ENCODE assay signal across 13 cellular contexts in the genomic region with DNA sequence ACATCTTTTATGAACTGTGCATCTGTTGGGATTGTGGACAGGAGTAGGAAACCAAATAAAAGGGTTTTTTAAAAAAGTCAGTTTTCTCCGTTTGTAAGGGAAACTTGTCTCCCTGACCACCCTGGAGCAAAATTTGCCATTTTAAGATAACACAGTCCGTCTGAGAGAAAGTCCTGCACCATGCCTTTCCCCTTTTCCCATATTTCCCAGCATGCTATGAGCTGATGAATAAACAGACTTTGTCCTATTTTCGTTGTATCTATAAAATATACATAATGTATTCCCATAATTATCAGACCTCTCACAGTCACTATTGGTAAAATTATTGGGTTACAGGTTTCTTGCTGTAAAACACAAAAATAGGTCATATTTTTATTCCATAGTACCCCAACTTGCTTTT. TPM values are rescaled to one million over a fixed set of nuclear protein-coding genes. Genes with fewer than 3 reads are reported as not detected.
DNase-seq lines count a peak whose midpoint lies in the region; TF ChIP-seq lines count a peak whose summit lies in the region.
"Had no signal": no experiment of that assay in that cellular context is flagged by ENCODE, and none has a peak within 500 bp of the region (broad histone marks: within the 10 kb centered on the region; RNA-seq: fewer than 3 reads in every experiment).

No MANE protein-coding gene starts in this region.

- peaks cover 10% of the 10 kb centered on the region for H4K20me1 ChIP-seq in osteoblast (ENCODE audit: insufficient read depth, low read length)

- peak overlapping the region; percentile 82 for H3K4me3 ChIP-seq in coronary artery
- peak overlapping the region; percentile 86 for H3K4me3 ChIP-seq in osteoblast (ENCODE audit: insufficient read depth, low read length)
- H3K4me3 ChIP-seq in adrenal gland = no peak overlapping the region

- H3K36me3 Mint-ChIP-seq in T-helper 1 cell treated with Interleukin-12 subunit alpha and Interleukin-12 subunit beta and Interleukin-4 antibody, amounts not matched to agents 30 μg/mL and 1 μg/mL, for 36 hours (ENCODE audit: low read depth) = peaks cover 3% of the 10 kb centered on the region

- intact Hi-C loops in adrenal gland (cut with DNase I) = no loop called here

- 41 to 53% (median 46%) methylated on average over 3 of the region's 3 CpGs for WGBS in adrenal gland, 4 donors

- peak overlapping the region; percentile 94 for H3K4me2 ChIP-seq in osteoblast (ENCODE audit: insufficient read depth, low read length)

- H3K27ac ChIP-seq in coronary artery = no peak overlapping the region
- H3K27ac ChIP-seq in osteoblast (ENCODE audit: low read depth, low read length) = no peak overlapping the region
- no peak overlapping the region for H3K27ac ChIP-seq in adrenal gland
- H3K27ac ChIP-seq: SK-N-MC had no signal

- peaks cover 18% of the 10 kb centered on the region for H3K4me1 Mint-ChIP-seq in T-helper 1 cell treated with Interleukin-12 subunit alpha and Interleukin-12 subunit beta and Interleukin-4 antibody, amounts not matched to agents 30 μg/mL and 1 μg/mL, for 36 hours (ENCODE audit: low read depth)

- no peak for TF ChIP-seq POLR2A in adrenal gland (IDR thresholded peaks at IDR 0.05)

- peaks cover 26% of the 10 kb centered on the region for H3K79me2 ChIP-seq in osteoblast (ENCODE audit: insufficient read depth, low read length)

- H3K4me1 ChIP-seq in osteoblast (ENCODE audit: insufficient read depth, low read length) (peaks cover 12% of the 10 kb centered on the region), adrenal gland (replicated peaks in 1 of 2) (peaks cover 7 to 29% of the 10 kb centered on the region in 2 donors)

- TF ChIP-seq CTCF in coronary artery (IDR thresholded peaks at IDR 0.05) (no peak), osteoblast (IDR thresholded peaks at IDR 0.05; ENCODE audit: extremely low read depth, low read depth, low read length) (no peak), adrenal gland (IDR thresholded peaks at IDR 0.05) (no peak)

- no peaks in the 10 kb centered on the region for H3K27me3 ChIP-seq in osteoblast (ENCODE audit: insufficient read depth, low read length)
- no peaks in the 10 kb centered on the region for H3K27me3 ChIP-seq in adrenal gland

- H3K27me3 Mint-ChIP-seq in T-helper 1 cell treated with Interleukin-12 subunit alpha and Interleukin-12 subunit beta and Interleukin-4 antibody, amounts not matched to agents 30 μg/mL and 1 μg/mL, for 36 hours (ENCODE audit: low read depth) = peaks cover 43% of the 10 kb centered on the region

- H2AFZ ChIP-seq in osteoblast (ENCODE audit: low read length) = peak overlapping the region; percentile 97

- H3K36me3 ChIP-seq in osteoblast (ENCODE audit: insufficient read depth, low read length) (no peaks in the 10 kb centered on the region), adrenal gland (replicated peaks in 1 of 2) (no peaks in the 10 kb centered on the region)

- H3K9me3 Mint-ChIP-seq in T-helper 1 cell treated with Interleukin-12 subunit alpha and Interleukin-12 subunit beta and Interleukin-4 antibody, amounts not matched to agents 30 μg/mL and 1 μg/mL, for 36 hours = no peaks in the 10 kb centered on the region

- peak overlapping the region; percentile 72 for H3K27ac Mint-ChIP-seq in T-helper 1 cell treated with Interleukin-12 subunit alpha and Interleukin-12 subunit beta and Interleukin-4 antibody, amounts not matched to agents 30 μg/mL and 1 μg/mL, for 36 hours

- H3K9me3 ChIP-seq in osteoblast (ENCODE audit: low read depth, low read length) = no peaks in the 10 kb centered on the region
- H3K9me3 ChIP-seq in adrenal gland (replicated peaks in 1 of 3) = no peaks in the 10 kb centered on the region

- DNase-seq in T-helper 1 cell (no peak), NCI-H1694 treated with DMSO at 0.1 percent for 48 hours (lab: John Stamatoyannopoulos, UW) (peak; percentile 100), coronary artery (ENCODE audit: low spot score) (no peak), osteoblast (ENCODE audit: insufficient read length, low spot score, missing footprints) (no peak), adrenal gland (no peak), NOMO-1 (lab: John Stamatoyannopoulos, UW; ENCODE audit: unreplicated experiment in 2 of 2) (no peak)
- DNase-seq in stimulated activated CD4-positive, alpha-beta T cell treated with anti-CD3 and anti-CD28 coated beads, Interleukin-4, amount 100 ng/mL, for 1 hour = no peak
- DNase-seq: activated effector memory CD4-positive, alpha-beta T cell treated with Interleukin-2 at 50 U/mL for 16 hours; GOT3; left colon; NCI-H1417 treated with DMSO at 0.1 percent for 48 hours had no signal

- H3K4me3 Mint-ChIP-seq in T-helper 1 cell treated with Interleukin-12 subunit alpha and Interleukin-12 subunit beta and Interleukin-4 antibody, amounts not matched to agents 30 μg/mL and 1 μg/mL, for 36 hours = peak overlapping the region; percentile 86

RNA-seq across cellular contexts. Expression of a gene that starts 1.7 kb away (rescaled TPM):
- total RNA-seq in osteoblast (38.7 and 41.3 TPM in 2 replicates), adrenal gland (10 to 100 TPM; 30.9 to 82.3 (median 44.9) TPM)
- 10 to 100 TPM; 11.4 to 25.4 (median 19.7) TPM for polyA plus RNA-seq in adrenal gland

Comparison
In these comparisons a context has a peak if more than half of its experiments do, and no peak if none do; other contexts are left out.
1. H3K4me3 ChIP-seq: peak in coronary artery (single experiment) and osteoblast (single experiment); none in adrenal gland (0 of 4).